8 cellular contexts compared by ENCODE assay signal in the genomic region with DNA sequence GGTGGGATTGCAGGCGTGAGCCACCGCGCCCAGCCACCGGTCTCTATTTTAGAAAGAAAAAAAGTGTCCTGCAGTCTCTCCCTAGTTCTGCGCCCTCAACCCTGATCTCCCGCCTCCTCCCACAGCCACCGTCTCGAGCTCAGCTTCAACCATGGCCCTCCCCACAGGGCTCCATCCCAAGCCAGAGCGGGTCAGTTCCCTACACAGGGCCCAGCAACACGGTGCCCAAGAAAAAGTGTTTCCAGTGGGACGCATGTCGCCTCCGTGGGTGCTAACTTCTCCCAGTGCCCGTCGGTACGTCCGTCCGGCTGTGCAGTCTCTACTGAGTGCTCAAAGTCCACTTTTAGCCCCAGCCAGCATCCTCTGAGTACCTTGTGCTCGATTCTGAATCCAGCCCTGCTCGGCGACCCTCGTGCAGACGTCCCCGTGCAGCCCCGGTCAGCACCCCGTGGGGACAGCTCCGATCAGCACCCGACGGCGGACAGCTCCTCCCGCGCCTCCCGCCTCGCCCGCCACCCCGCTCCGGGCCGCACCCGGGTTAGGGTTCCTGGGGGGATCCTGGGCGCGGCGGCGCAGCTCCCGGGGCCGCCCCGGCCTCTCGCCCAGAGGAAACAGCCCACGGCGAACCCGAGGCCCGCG. TPM values are rescaled to one million over a fixed set of nuclear protein-coding genes. Genes with fewer than 3 reads are reported as not detected.
DNase-seq lines count a peak whose midpoint lies in the region; ATAC-seq, FAIRE-seq and TF ChIP-seq lines count a peak whose summit lies in the region.

No MANE protein-coding gene starts in this region.

- H3K4me3 ChIP-seq in RWPE2 (ENCODE audit: severe bottlenecking) = peak overlapping the region; percentile 15
- H3K4me3 ChIP-seq in skin epidermis = peak overlapping the region in 6 of 7 experiments; percentile 33 to 49 (median 36)

- H3K4me1 ChIP-seq in RWPE2 (ENCODE audit: insufficient read depth, poor library complexity, severe bottlenecking) = no peaks in the 10 kb centered on the region

- no peaks in the 10 kb centered on the region for H3K36me3 ChIP-seq in RWPE2 (ENCODE audit: low read depth)

- intact Hi-C loops in left cardiac atrium (cut with DNase I) = no loop called here

- H3K27ac ChIP-seq in RWPE2 (ENCODE audit: poor library complexity, severe bottlenecking) (no peak overlapping the region), skin epidermis (no peak overlapping the region)

- FAIRE-seq in GM12891 (lab: Jason Lieb, UNC) = no peak

- H3K27me3 ChIP-seq in RWPE2 (ENCODE audit: insufficient read depth, poor library complexity, severe bottlenecking) = peaks cover 35% of the 10 kb centered on the region

- ATAC-seq in RWPE2 (ENCODE audit: low read depth) (peak; percentile 71), left cardiac atrium (peak; percentile 88 to 92), HG03342 (IDR thresholded peaks at IDR 0.05; ENCODE audit: unreplicated experiment) (no peak), GM19035 (IDR thresholded peaks at IDR 0.05; ENCODE audit: unreplicated experiment) (no peak)

- TF ChIP-seq CTCF in RWPE2 (IDR thresholded peaks at IDR 0.05; ENCODE audit: poor library complexity, severe bottlenecking) = no peak

- no peaks in the 10 kb centered on the region for H3K9me3 ChIP-seq in RWPE2 (ENCODE audit: severe bottlenecking)

- DNase-seq in GM12891 (ENCODE audit: insufficient read length, low spot score) (peak; percentile 88), RWPE2 (ENCODE audit: low spot score) (peak; percentile 65), left cardiac atrium (peak; percentile 62), EL (no peak)
- peak; percentile 63 for DNase-seq in activated naive CD4-positive, alpha-beta T cell treated with anti-CD3 and anti-CD28 coated beads, Interleukin-2, amount 50 U/mL, for 16 hours

- no peak for TF ChIP-seq POLR2A in GM12891 (IDR thresholded peaks at IDR 0.05; ENCODE audit: low read depth, low read length)

TF ChIP-seq in GM12891, 5 proteins besides CTCF, POLR2A, EP300 and RAD21:
- TF ChIP-seq SPI1 (IDR thresholded peaks at IDR 0.05; ENCODE audit: low read depth, low read length) (no peak), POLR2AphosphoS5 (IDR thresholded peaks at IDR 0.05; ENCODE audit: low read depth, low read length) (no peak)

RNA-seq across cellular contexts. Expression of a gene that starts 0.7 kb away (rescaled TPM):
- polyA plus RNA-seq in GM12891 (2012; ENCODE audit: low read depth, missing spikeins) = 0.08 TPM
- total RNA-seq in left cardiac atrium = 1 to 10 TPM in 1 of 2 donors, under 1 TPM in 1; 0.42 to 1.1 TPM

RNA-seq across cellular contexts. Expression of a gene that starts 17.3 kb away (rescaled TPM):
- polyA plus RNA-seq in GM12891 (2012; ENCODE audit: low read depth, missing spikeins) = 41.3 TPM
- 10 to 100 TPM; 31.6 to 35.3 TPM for total RNA-seq in left cardiac atrium

RNA-seq across cellular contexts. Expression of a gene that starts 21.7 kb away (rescaled TPM):
- 49.4 TPM for polyA plus RNA-seq in GM12891 (2012; ENCODE audit: low read depth, missing spikeins)
- total RNA-seq in left cardiac atrium = 100 to 1,000 TPM; 201 to 269 TPM

RNA-seq across cellular contexts. Expression of a gene that starts 28.0 kb away (rescaled TPM):
- 11.9 TPM for polyA plus RNA-seq in GM12891 (2012; ENCODE audit: low read depth, missing spikeins)
- 10 to 100 TPM; 27.0 to 32.5 TPM for total RNA-seq in left cardiac atrium

RNA-seq across cellular contexts. Expression of a gene that starts 37.2 kb away (rescaled TPM):
- polyA plus RNA-seq in GM12891 (2012; ENCODE audit: low read depth, missing spikeins) = 1.9 TPM
- total RNA-seq in left cardiac atrium = not detected

Comparison
In these comparisons a context has a peak if more than half of its experiments do, and no peak if none do; other contexts are left out.
1. ATAC-seq: peak in RWPE2 (single experiment) and left cardiac atrium (2 of 2); none in HG03342 (single experiment) and GM19035 (single experiment).